Comparison of ENCODE assay signal across 7 cellular contexts in genomic region chr20:35723275-35723639, GRCh38. TPM values are rescaled to one million over a fixed set of nuclear protein-coding genes. Genes with fewer than 3 reads are reported as not detected.
A peak's percentile ranks its signal among the peaks of the same experiment; 100 is the strongest.
DNase-seq lines count a peak whose midpoint lies in the region; ATAC-seq, FAIRE-seq and TF ChIP-seq lines count a peak whose summit lies in the region.
"Not testable (repeated sequence)": the region's sequence is repeated elsewhere in the genome, so short reads cannot be mapped to it uniquely, and the experiment has no call there.

No MANE protein-coding gene starts in this region.

- TF ChIP-seq CTCF in CD4-positive, alpha-beta T cell (IDR thresholded peaks at IDR 0.05); HEK293 (tag by site-specific recombination; IDR thresholded peaks at IDR 0.05); GM12878 (IDR thresholded peaks at IDR 0.05 in 2 of 3, conservative IDR thresholded peaks at IDR 0.05 in 1 of 3; ENCODE audit: control insufficient read depth in 2 of 3, extremely low read depth in 1 of 3, insufficient read depth in 1 of 3, low read depth in 3 of 3, low read length in 3 of 3); glutamatergic neuron (IDR thresholded peaks at IDR 0.05; ENCODE audit: partially characterized antibody, unreplicated experiment): not testable (repeated sequence)

- peaks cover 98% of the 10 kb centered on the region for H3K36me3 Mint-ChIP-seq in CD4-positive, alpha-beta T cell (ENCODE audit: low read depth)
- peaks cover 77% of the 10 kb centered on the region for H3K36me3 Mint-ChIP-seq in activated CD4-positive, alpha-beta T cell treated with anti-CD3 and anti-CD28 coated beads, Interleukin-2, amount 10 ng/mL, durations not matched to agents 24 days and 14 days (ENCODE audit: low read depth)
- H3K36me3 Mint-ChIP-seq in activated T-cell treated with anti-CD3 and anti-CD28 coated beads, Interleukin-2, amount 50 U/mL, for 24 hours (ENCODE audit: low read depth), result peaks cover 98% of the 10 kb centered on the region
- not testable (repeated sequence) for H3K36me3 Mint-ChIP-seq in glutamatergic neuron (ENCODE audit: unreplicated experiment)
- peaks cover 44% of the 10 kb centered on the region for H3K36me3 Mint-ChIP-seq in natural killer cell treated with Interleukin-12 subunit alpha and Interleukin-12 subunit beta and Interleukin-15 and Interleukin-18, amount 100 ng/mL, for 72 hours

- H3K36me3 ChIP-seq in HEK293 (ENCODE audit: control insufficient read depth in 2 of 2, insufficient read depth in 1 of 2, low read length in 2 of 2), result peaks cover 92 to 98% of the 10 kb centered on the region in 2 experiments
- H3K36me3 ChIP-seq in GM12878 (ENCODE audit: control insufficient read depth in 2 of 2, insufficient read depth in 2 of 2, low read length in 1 of 2), result peaks cover 29 to 45% of the 10 kb centered on the region in 2 experiments

- peaks cover 48% of the 10 kb centered on the region for H3K4me1 Mint-ChIP-seq in CD4-positive, alpha-beta T cell (ENCODE audit: low read depth)
- peaks cover 16% of the 10 kb centered on the region for H3K4me1 Mint-ChIP-seq in activated CD4-positive, alpha-beta T cell treated with anti-CD3 and anti-CD28 coated beads, Interleukin-2, amount 10 ng/mL, durations not matched to agents 24 days and 14 days
- peaks cover 62% of the 10 kb centered on the region for H3K4me1 Mint-ChIP-seq in activated T-cell treated with anti-CD3 and anti-CD28 coated beads, Interleukin-2, amount 50 U/mL, for 24 hours (ENCODE audit: low read depth)
- H3K4me1 Mint-ChIP-seq in glutamatergic neuron (ENCODE audit: low read depth, unreplicated experiment), result not testable (repeated sequence)
- peaks cover 24 to 39% of the 10 kb centered on the region in 2 donors for H3K4me1 Mint-ChIP-seq in natural killer cell treated with Interleukin-12 subunit alpha and Interleukin-12 subunit beta and Interleukin-15 and Interleukin-18, amount 100 ng/mL, for 72 hours (ENCODE audit: low read depth in 2 of 2)

- not testable (repeated sequence) for TF ChIP-seq RAD21 in GM12878 (IDR thresholded peaks at IDR 0.05; ENCODE audit: insufficient read depth, low read depth, low read length)

- ATAC-seq in CD4-positive, alpha-beta T cell (ENCODE audit: poor library complexity), result not testable (repeated sequence)
- peak; percentile 10; the same call in 2 of the 3 replicates for ATAC-seq in GM12878
- peak in 1 of 2 donors; percentile 41 for ATAC-seq in natural killer cell treated with Interleukin-12 subunit alpha and Interleukin-12 subunit beta and Interleukin-15 and Interleukin-18, amount 100 ng/mL, for 72 hours

- H3K27ac Mint-ChIP-seq in CD4-positive, alpha-beta T cell, result peak overlapping the region; percentile 7
- peak overlapping the region; percentile 15 for H3K27ac Mint-ChIP-seq in activated CD4-positive, alpha-beta T cell treated with anti-CD3 and anti-CD28 coated beads, Interleukin-2, amount 10 ng/mL, durations not matched to agents 24 days and 14 days
- peak overlapping the region; percentile 88 for H3K27ac Mint-ChIP-seq in activated T-cell treated with anti-CD3 and anti-CD28 coated beads, Interleukin-2, amount 50 U/mL, for 24 hours
- peak overlapping the region; percentile 3 for H3K27ac Mint-ChIP-seq in glutamatergic neuron (ENCODE audit: unreplicated experiment)
- peak overlapping the region; percentile 48 to 81 for H3K27ac Mint-ChIP-seq in natural killer cell treated with Interleukin-12 subunit alpha and Interleukin-12 subunit beta and Interleukin-15 and Interleukin-18, amount 100 ng/mL, for 72 hours

- SMC1A ChIA-PET in GM12878 (lab: Charles Lee; ENCODE audit: uncharacterized antibody, unreplicated experiment), result interaction anchor here (1.2 to 1.7 kb wide), 2 partner anchors 7 to 16 kb away, joined by 3 read pairs; no protein-coding TSS in a partner anchor

- RAD21 ChIA-PET in GM12878 (lab: Charles Lee; ENCODE audit: unreplicated experiment), result not testable (repeated sequence)

- POLR2A ChIA-PET in CD4-positive, alpha-beta T cell (lab: Charles Lee), result interaction anchor here (0.6 to 1.8 kb wide), 3 partner anchors 19 to 106 kb away, joined by 3 to 4 read pairs (median 3); partner anchors contain the start of gene RBM39
- POLR2A ChIA-PET in HEK293 (lab: Yijun Ruan, JAX), result interaction anchor here (0.6 to 1.0 kb wide), 2 partner anchors 19 to 161 kb away, joined by 3 read pairs; no protein-coding TSS in a partner anchor
- POLR2A ChIA-PET in GM12878 (lab: Charles Lee), result not testable (repeated sequence)

- not testable (repeated sequence) for H3K9me3 Mint-ChIP-seq in CD4-positive, alpha-beta T cell; activated CD4-positive, alpha-beta T cell treated with anti-CD3 and anti-CD28 coated beads, Interleukin-2, amount 10 ng/mL, durations not matched to agents 24 days and 14 days; activated T-cell treated with anti-CD3 and anti-CD28 coated beads, Interleukin-2, amount 50 U/mL, for 24 hours; glutamatergic neuron (ENCODE audit: unreplicated experiment); natural killer cell treated with Interleukin-12 subunit alpha and Interleukin-12 subunit beta and Interleukin-15 and Interleukin-18, amount 100 ng/mL, for 72 hours

- not testable (repeated sequence) for H3K27me3 Mint-ChIP-seq in CD4-positive, alpha-beta T cell; activated CD4-positive, alpha-beta T cell treated with anti-CD3 and anti-CD28 coated beads, Interleukin-2, amount 10 ng/mL, durations not matched to agents 24 days and 14 days; activated T-cell treated with anti-CD3 and anti-CD28 coated beads, Interleukin-2, amount 50 U/mL, for 24 hours; glutamatergic neuron (ENCODE audit: unreplicated experiment); natural killer cell treated with Interleukin-12 subunit alpha and Interleukin-12 subunit beta and Interleukin-15 and Interleukin-18, amount 100 ng/mL, for 72 hours

- FAIRE-seq in GM12878 (lab: Jason Lieb, UNC), result not testable (repeated sequence)

- not testable (repeated sequence) for H2AFZ ChIP-seq in GM12878 (ENCODE audit: control insufficient read depth, low read depth, low read length)

- intact Hi-C loops in CD4-positive, alpha-beta T cell (cut with DNase I, micrococcal nuclease), result loop anchor here (5.0 to 10.0 kb wide), 3 partner anchors 52 to 1172 kb away; partner anchors contain the start of gene PHF20 (in 1 of the 2)
- intact Hi-C loops in activated CD4-positive, alpha-beta T cell treated with anti-CD3 and anti-CD28 coated beads, Interleukin-2, amount 10 ng/mL, durations not matched to agents 24 days and 14 days (cut with micrococcal nuclease); GM12878 (cut with micrococcal nuclease; ENCODE audit: unreplicated experiment): not testable (repeated sequence)

- TF ChIP-seq EP300 in GM12878 (IDR thresholded peaks at IDR 0.05; ENCODE audit: borderline replicate concordance in 1 of 2, control insufficient read depth in 1 of 2, low read depth in 2 of 2, low read length in 2 of 2), result not testable (repeated sequence)

- in situ Hi-C loops in GM12878 (cut with MboI), result not testable (repeated sequence)

- not testable (repeated sequence) for H3K9me3 ChIP-seq in CD4-positive, alpha-beta T cell (ENCODE audit: control insufficient read depth, low read length); HEK293 (ENCODE audit: control insufficient read depth, insufficient read depth, low read depth, low read length); GM12878 (replicated peaks; ENCODE audit: control insufficient read depth, insufficient read depth, low read length)

- TF ChIP-seq POLR2A in GM12878 (IDR thresholded peaks at IDR 0.05; ENCODE audit: low read depth, low read length), result not testable (repeated sequence)

- H3K9ac ChIP-seq in GM12878 (ENCODE audit: control insufficient read depth, insufficient read depth, low read length), result not testable (repeated sequence)

- 89% methylated on average over 4 of the region's 4 CpGs for WGBS in GM12878 (ENCODE audit: insufficient coverage, insufficient replicate concordance, low lambda C conversion rate, missing lambda C conversion rate)

- H3K79me2 ChIP-seq in GM12878 (ENCODE audit: control insufficient read depth, insufficient read depth, low read length), result peaks cover 44% of the 10 kb centered on the region

- H3K4me3 Mint-ChIP-seq in CD4-positive, alpha-beta T cell; activated CD4-positive, alpha-beta T cell treated with anti-CD3 and anti-CD28 coated beads, Interleukin-2, amount 10 ng/mL, durations not matched to agents 24 days and 14 days; activated T-cell treated with anti-CD3 and anti-CD28 coated beads, Interleukin-2, amount 50 U/mL, for 24 hours; glutamatergic neuron (ENCODE audit: unreplicated experiment): not testable (repeated sequence)
- H3K4me3 Mint-ChIP-seq in natural killer cell treated with Interleukin-12 subunit alpha and Interleukin-12 subunit beta and Interleukin-15 and Interleukin-18, amount 100 ng/mL, for 72 hours, result peak overlapping the region; percentile 43

- H3K4me1 ChIP-seq in HEK293 (ENCODE audit: control insufficient read depth, insufficient read depth, low read length); GM12878 (ENCODE audit: control insufficient read depth, insufficient read depth, low read length): not testable (repeated sequence)

- peaks cover 14% of the 10 kb centered on the region for H4K20me1 ChIP-seq in GM12878 (ENCODE audit: control insufficient read depth, insufficient read depth)

- not testable (repeated sequence) for H3K4me3 ChIP-seq in HEK293 (ENCODE audit: low read depth, low read length); GM12878

- not testable (repeated sequence) for DNase-seq in CD4-positive, alpha-beta T cell; GM12878 (ENCODE audit: low read depth, low spot score); glutamatergic neuron; natural killer cell treated with Interleukin-12 subunit alpha and Interleukin-12 subunit beta and Interleukin-15 and Interleukin-18, amount 100 ng/mL, for 72 hours (ENCODE audit: low spot score)
- peak; percentile 48 for DNase-seq in activated CD4-positive, alpha-beta T cell treated with anti-CD3 and anti-CD28 coated beads, Interleukin-2, amount 10 ng/mL, durations not matched to agents 24 days and 14 days
- DNase-seq in activated T-cell treated with anti-CD3 and anti-CD28 coated beads, Interleukin-2, amount 50 U/mL, for 24 hours, result peak; percentile 30

- H3K27ac ChIP-seq in CD4-positive, alpha-beta T cell (ENCODE audit: low read depth, low read length); HEK293 (ENCODE audit: extremely low read depth, low read depth, low read length); GM12878 (ENCODE audit: control insufficient read depth, insufficient read depth): not testable (repeated sequence)

- H3K27me3 ChIP-seq in CD4-positive, alpha-beta T cell (ENCODE audit: control insufficient read depth, insufficient read depth, low read length); GM12878 (replicated peaks in 1 of 2; ENCODE audit: control insufficient read depth in 2 of 2, insufficient read depth in 2 of 2, low read length in 1 of 2): not testable (repeated sequence)

- H3K4me2 ChIP-seq in GM12878 (ENCODE audit: control insufficient read depth, insufficient read depth), result not testable (repeated sequence)

- BruUV-seq in GM12878 (replicated peaks; lab: Mats Ljungman, UMichigan), result not testable (repeated sequence)

- CTCF ChIA-PET in CD4-positive, alpha-beta T cell (lab: Charles Lee), result interaction anchor here (2.5 kb wide), 1 partner anchor 17 kb away, joined by 6 read pairs; no protein-coding TSS in a partner anchor
- CTCF ChIA-PET in HEK293 (lab: Yijun Ruan, JAX); GM12878 (lab: Yijun Ruan, JAX): not testable (repeated sequence)

RNA-seq across cellular contexts. Expression of gene RBM39, which starts 18.8 kb away (rescaled TPM):
- total RNA-seq in CD4-positive, alpha-beta T cell, result 1,000 to 10,000 TPM; 1,057 to 1,091 TPM
- total RNA-seq in activated CD4-positive, alpha-beta T cell treated with anti-CD3 and anti-CD28 coated beads, Interleukin-2, amount 10 ng/mL, durations not matched to agents 24 days and 14 days, result 352 and 354 TPM in 2 replicates
- 1,290 and 1,415 TPM in 2 replicates for total RNA-seq in GM12878 (2013; cell fraction: nucleolus; rRNA removed)
- 261 and 305 TPM in 2 replicates for total RNA-seq in GM12878 (2014; rRNA removed)
- total RNA-seq in GM12878 (2014; rRNA removed; fragmentation: Illumina TruSeq; extraction: Trizol), result 280 and 283 TPM in 2 replicates
- total RNA-seq in GM12878 (2021), result 188 and 216 TPM in 2 replicates
- polyA plus RNA-seq in GM12878 (2011; ENCODE audit: low read depth), result 205 TPM
- 248 and 261 TPM in 2 replicates for polyA plus RNA-seq in GM12878 (2011; rRNA removed)
- polyA plus RNA-seq in GM12878 (2011; cell fraction: cytosol; rRNA removed), result 74.5 and 95.9 TPM in 2 replicates
- 645 and 683 TPM in 2 replicates for polyA plus RNA-seq in GM12878 (2011; cell fraction: nucleus; rRNA removed)
- polyA plus RNA-seq in GM12878 (2012), result 233 and 286 TPM in 2 replicates
- 205 and 235 TPM in 2 replicates for polyA plus RNA-seq in GM12878 (2014; fragmentation: Illumina TruSeq; extraction: Trizol)
- polyA plus RNA-seq in GM12878 (2014; fragmentation: Nextera tagmentation; extraction: Ambion mirVana), result 100 to 1,000 TPM; 135 to 150 TPM
- polyA plus RNA-seq in GM12878 (2014; rRNA removed), result 163 and 180 TPM in 2 replicates
- 100 to 1,000 TPM; 219 to 232 TPM for polyA plus RNA-seq in GM12878 (2016; fragmentation: Nextera tagmentation; extraction: Ambion mirVana)
- polyA minus RNA-seq in GM12878 (2011; rRNA and poly(A)+ RNA removed), result 139 and 204 TPM in 2 replicates
- polyA minus RNA-seq in GM12878 (2011; cell fraction: cytosol; rRNA and poly(A)+ RNA removed), result 50.1 and 57.2 TPM in 2 replicates
- polyA minus RNA-seq in GM12878 (2011; cell fraction: nucleus; rRNA and poly(A)+ RNA removed), result 246 and 301 TPM in 2 replicates
- 358 TPM for total RNA-seq in glutamatergic neuron (ENCODE audit: unreplicated experiment)
- total RNA-seq in natural killer cell treated with Interleukin-12 subunit alpha and Interleukin-12 subunit beta and Interleukin-15 and Interleukin-18, amount 100 ng/mL, for 72 hours, result 100 to 1,000 TPM; 404 to 438 TPM

RNA-seq across cellular contexts. Expression of gene ROMO1, which starts 24.1 kb away (rescaled TPM):
- total RNA-seq in CD4-positive, alpha-beta T cell, result 10 to 100 TPM; 32.9 to 35.8 TPM
- 82.3 and 94.9 TPM in 2 replicates for total RNA-seq in activated CD4-positive, alpha-beta T cell treated with anti-CD3 and anti-CD28 coated beads, Interleukin-2, amount 10 ng/mL, durations not matched to agents 24 days and 14 days
- 3.6 and 6.1 TPM in 2 replicates for total RNA-seq in GM12878 (2013; cell fraction: nucleolus; rRNA removed)
- 319 and 354 TPM in 2 replicates for total RNA-seq in GM12878 (2014; rRNA removed)
- 50.9 and 66.5 TPM in 2 replicates for total RNA-seq in GM12878 (2014; rRNA removed; fragmentation: Illumina TruSeq; extraction: Trizol)
- 154 and 161 TPM in 2 replicates for total RNA-seq in GM12878 (2021)
- polyA plus RNA-seq in GM12878 (2011; ENCODE audit: low read depth), result 238 TPM
- polyA plus RNA-seq in GM12878 (2011; rRNA removed), result 50.2 and 103 TPM in 2 replicates
- 335 and 406 TPM in 2 replicates for polyA plus RNA-seq in GM12878 (2011; cell fraction: cytosol; rRNA removed)
- polyA plus RNA-seq in GM12878 (2011; cell fraction: nucleus; rRNA removed), result 128 and 138 TPM in 2 replicates
- 209 and 246 TPM in 2 replicates for polyA plus RNA-seq in GM12878 (2012)
- polyA plus RNA-seq in GM12878 (2014; fragmentation: Illumina TruSeq; extraction: Trizol), result 3.7 and 23.2 TPM in 2 replicates
- polyA plus RNA-seq in GM12878 (2014; fragmentation: Nextera tagmentation; extraction: Ambion mirVana), result 100 to 1,000 TPM; 565 to 631 TPM
- 349 and 538 TPM in 2 replicates for polyA plus RNA-seq in GM12878 (2014; rRNA removed)
- 100 to 1,000 TPM; 502 to 547 TPM for polyA plus RNA-seq in GM12878 (2016; fragmentation: Nextera tagmentation; extraction: Ambion mirVana)
- 14.2 and 36.2 TPM in 2 replicates for polyA minus RNA-seq in GM12878 (2011; rRNA and poly(A)+ RNA removed)
- polyA minus RNA-seq in GM12878 (2011; cell fraction: cytosol; rRNA and poly(A)+ RNA removed), result 25.7 and 29.7 TPM in 2 replicates
- 11.8 and 20.9 TPM in 2 replicates for polyA minus RNA-seq in GM12878 (2011; cell fraction: nucleus; rRNA and poly(A)+ RNA removed)
- 103 TPM for total RNA-seq in glutamatergic neuron (ENCODE audit: unreplicated experiment)
- 100 to 1,000 TPM in 1 of 2 donors, 10 to 100 TPM in 1; 71.0 to 101 TPM for total RNA-seq in natural killer cell treated with Interleukin-12 subunit alpha and Interleukin-12 subunit beta and Interleukin-15 and Interleukin-18, amount 100 ng/mL, for 72 hours

RNA-seq across cellular contexts. Expression of gene NFS1, which starts 24.1 kb away (rescaled TPM):
- 10 to 100 TPM; 10.6 to 11.5 TPM for total RNA-seq in CD4-positive, alpha-beta T cell
- 41.3 and 42.8 TPM in 2 replicates for total RNA-seq in activated CD4-positive, alpha-beta T cell treated with anti-CD3 and anti-CD28 coated beads, Interleukin-2, amount 10 ng/mL, durations not matched to agents 24 days and 14 days
- total RNA-seq in GM12878 (2013; cell fraction: nucleolus; rRNA removed), result 33.5 and 39.1 TPM in 2 replicates
- total RNA-seq in GM12878 (2014; rRNA removed) (36.9 and 46.6 TPM in 2 replicates), GM12878 (2014; rRNA removed; fragmentation: Illumina TruSeq; extraction: Trizol) (26.9 and 28.2 TPM in 2 replicates), GM12878 (2021) (40.2 and 41.0 TPM in 2 replicates), glutamatergic neuron (ENCODE audit: unreplicated experiment) (13.9 TPM)
- 28.4 TPM for polyA plus RNA-seq in GM12878 (2011; ENCODE audit: low read depth)
- polyA plus RNA-seq in GM12878 (2011; rRNA removed) (55.3 and 62.9 TPM in 2 replicates), GM12878 (2014; fragmentation: Illumina TruSeq; extraction: Trizol) (32.3 and 34.4 TPM in 2 replicates), GM12878 (2014; fragmentation: Nextera tagmentation; extraction: Ambion mirVana) (10 to 100 TPM in 1 of 2 experiments, 1 to 10 TPM in 1; 9.2 to 17.8 TPM), GM12878 (2014; rRNA removed) (69.2 and 74.1 TPM in 2 replicates), GM12878 (2016; fragmentation: Nextera tagmentation; extraction: Ambion mirVana) (10 to 100 TPM; 41.1 to 45.0 TPM)
- polyA plus RNA-seq in GM12878 (2011; cell fraction: cytosol; rRNA removed), result 66.6 and 112 TPM in 2 replicates
- 77.6 and 111 TPM in 2 replicates for polyA plus RNA-seq in GM12878 (2011; cell fraction: nucleus; rRNA removed)
- polyA plus RNA-seq in GM12878 (2012), result 19.9 and 31.2 TPM in 2 replicates
- 43.2 and 49.5 TPM in 2 replicates for polyA minus RNA-seq in GM12878 (2011; rRNA and poly(A)+ RNA removed)
- polyA minus RNA-seq in GM12878 (2011; cell fraction: cytosol; rRNA and poly(A)+ RNA removed), result 9.8 and 15.6 TPM in 2 replicates
- 8.1 and 15.0 TPM in 2 replicates for polyA minus RNA-seq in GM12878 (2011; cell fraction: nucleus; rRNA and poly(A)+ RNA removed)
- total RNA-seq in natural killer cell treated with Interleukin-12 subunit alpha and Interleukin-12 subunit beta and Interleukin-15 and Interleukin-18, amount 100 ng/mL, for 72 hours, result 10 to 100 TPM; 27.0 to 37.4 TPM

RNA-seq across cellular contexts. Expression of gene PHF20, which starts 48.6 kb away (rescaled TPM):
- total RNA-seq in CD4-positive, alpha-beta T cell, result 100 to 1,000 TPM; 119 to 126 TPM
- 53.8 and 62.9 TPM in 2 replicates for total RNA-seq in activated CD4-positive, alpha-beta T cell treated with anti-CD3 and anti-CD28 coated beads, Interleukin-2, amount 10 ng/mL, durations not matched to agents 24 days and 14 days
- total RNA-seq in GM12878 (2013; cell fraction: nucleolus; rRNA removed), result 74.8 and 82.6 TPM in 2 replicates
- total RNA-seq in GM12878 (2014; rRNA removed), result 35.5 and 44.0 TPM in 2 replicates
- 45.0 and 45.1 TPM in 2 replicates for total RNA-seq in GM12878 (2014; rRNA removed; fragmentation: Illumina TruSeq; extraction: Trizol)
- total RNA-seq in GM12878 (2021), result 41.7 and 49.0 TPM in 2 replicates
- polyA plus RNA-seq in GM12878 (2011; ENCODE audit: low read depth), result 42.5 TPM
- polyA plus RNA-seq in GM12878 (2011; rRNA removed), result 31.6 and 43.4 TPM in 2 replicates
- 25.0 and 30.3 TPM in 2 replicates for polyA plus RNA-seq in GM12878 (2011; cell fraction: cytosol; rRNA removed)
- polyA plus RNA-seq in GM12878 (2011; cell fraction: nucleus; rRNA removed), result 37.1 and 53.9 TPM in 2 replicates
- 38.7 and 45.3 TPM in 2 replicates for polyA plus RNA-seq in GM12878 (2012)
- 48.5 and 52.0 TPM in 2 replicates for polyA plus RNA-seq in GM12878 (2014; fragmentation: Illumina TruSeq; extraction: Trizol)
- 10 to 100 TPM; 90.7 to 91.2 TPM for polyA plus RNA-seq in GM12878 (2014; fragmentation: Nextera tagmentation; extraction: Ambion mirVana)
- polyA plus RNA-seq in GM12878 (2014; rRNA removed), result 44.9 TPM in 2 replicates
- 10 to 100 TPM; 53.1 to 53.5 TPM for polyA plus RNA-seq in GM12878 (2016; fragmentation: Nextera tagmentation; extraction: Ambion mirVana)
- polyA minus RNA-seq in GM12878 (2011; rRNA and poly(A)+ RNA removed), result 46.9 and 55.6 TPM in 2 replicates
- 14.4 and 18.6 TPM in 2 replicates for polyA minus RNA-seq in GM12878 (2011; cell fraction: cytosol; rRNA and poly(A)+ RNA removed)
- 23.5 and 48.9 TPM in 2 replicates for polyA minus RNA-seq in GM12878 (2011; cell fraction: nucleus; rRNA and poly(A)+ RNA removed)
- total RNA-seq in glutamatergic neuron (ENCODE audit: unreplicated experiment), result 76.1 TPM
- 10 to 100 TPM; 60.4 to 88.6 TPM for total RNA-seq in natural killer cell treated with Interleukin-12 subunit alpha and Interleukin-12 subunit beta and Interleukin-15 and Interleukin-18, amount 100 ng/mL, for 72 hours

RNA-seq across cellular contexts. Expression of gene CPNE1, which starts 58.6 kb away (rescaled TPM):
- total RNA-seq in CD4-positive, alpha-beta T cell, result 100 to 1,000 TPM; 146 to 153 TPM
- total RNA-seq in activated CD4-positive, alpha-beta T cell treated with anti-CD3 and anti-CD28 coated beads, Interleukin-2, amount 10 ng/mL, durations not matched to agents 24 days and 14 days, result 317 and 318 TPM in 2 replicates
- total RNA-seq in GM12878 (2013; cell fraction: nucleolus; rRNA removed), result 116 and 119 TPM in 2 replicates
- total RNA-seq in GM12878 (2014; rRNA removed) (185 and 191 TPM in 2 replicates), GM12878 (2014; rRNA removed; fragmentation: Illumina TruSeq; extraction: Trizol) (75.7 and 84.9 TPM in 2 replicates), GM12878 (2021) (209 and 214 TPM in 2 replicates), glutamatergic neuron (ENCODE audit: unreplicated experiment) (327 TPM)
- polyA plus RNA-seq in GM12878 (2011; ENCODE audit: low read depth), result 241 TPM
- polyA plus RNA-seq in GM12878 (2011; rRNA removed) (90.0 and 125 TPM in 2 replicates), GM12878 (2014; fragmentation: Illumina TruSeq; extraction: Trizol) (96.9 and 136 TPM in 2 replicates), GM12878 (2014; fragmentation: Nextera tagmentation; extraction: Ambion mirVana) (100 to 1,000 TPM in 1 of 2 experiments, 10 to 100 TPM in 1; 85.7 to 127 TPM), GM12878 (2014; rRNA removed) (155 and 157 TPM in 2 replicates), GM12878 (2016; fragmentation: Nextera tagmentation; extraction: Ambion mirVana) (100 to 1,000 TPM; 165 to 184 TPM)
- 216 and 299 TPM in 2 replicates for polyA plus RNA-seq in GM12878 (2011; cell fraction: cytosol; rRNA removed)
- polyA plus RNA-seq in GM12878 (2011; cell fraction: nucleus; rRNA removed), result 406 and 469 TPM in 2 replicates
- polyA plus RNA-seq in GM12878 (2012), result 202 and 220 TPM in 2 replicates
- 126 TPM in 2 replicates for polyA minus RNA-seq in GM12878 (2011; rRNA and poly(A)+ RNA removed)
- polyA minus RNA-seq in GM12878 (2011; cell fraction: cytosol; rRNA and poly(A)+ RNA removed), result 71.8 and 78.3 TPM in 2 replicates
- 91.3 and 138 TPM in 2 replicates for polyA minus RNA-seq in GM12878 (2011; cell fraction: nucleus; rRNA and poly(A)+ RNA removed)
- 100 to 1,000 TPM; 266 to 324 TPM for total RNA-seq in natural killer cell treated with Interleukin-12 subunit alpha and Interleukin-12 subunit beta and Interleukin-15 and Interleukin-18, amount 100 ng/mL, for 72 hours

Comparison
In these comparisons a context has a peak if more than half of its experiments do, and no peak if none do; other contexts are left out.
1. H3K27ac Mint-ChIP-seq: peak in every context shown above with its lines; median percentile 88 in activated T-cell treated with anti-CD3 and anti-CD28 coated beads, Interleukin-2, amount 50 U/mL, for 24 hours; 64 in natural killer cell treated with Interleukin-12 subunit alpha and Interleukin-12 subunit beta and Interleukin-15 and Interleukin-18, amount 100 ng/mL, for 72 hours; 15 in activated CD4-positive, alpha-beta T cell treated with anti-CD3 and anti-CD28 coated beads, Interleukin-2, amount 10 ng/mL, durations not matched to agents 24 days and 14 days; 7 in CD4-positive, alpha-beta T cell; 3 in glutamatergic neuron.